9 cellular contexts compared by ENCODE assay signal in genomic region chrX:78199851-78200250, GRCh38.
DNase-seq lines count a peak whose midpoint lies in the region; ATAC-seq, FAIRE-seq and TF ChIP-seq lines count a peak whose summit lies in the region.
"Had no signal": no experiment of that assay in that cellular context is flagged by ENCODE, and none has a peak within 500 bp of the region (broad histone marks: within the 10 kb centered on the region; RNA-seq: fewer than 3 reads in every experiment).

No MANE protein-coding gene starts in this region.

- TF ChIP-seq POLR2A in endothelial cell of umbilical vein (IDR thresholded peaks at IDR 0.05; ENCODE audit: low read depth, low read length) (no peak), prostate gland (IDR thresholded peaks at IDR 0.05) (no peak)

- H3K27me3 ChIP-seq in Karpas-422 (ENCODE audit: low read length) (no peaks in the 10 kb centered on the region), endothelial cell of umbilical vein (ENCODE audit: control insufficient read depth in 2 of 2, insufficient read depth in 2 of 2, low read length in 2 of 2) (no peaks in the 10 kb centered on the region), prostate gland (replicated peaks; ENCODE audit: insufficient read depth) (no peaks in the 10 kb centered on the region)

- no peaks in the 10 kb centered on the region for H3K9me2 ChIP-seq in Karpas-422 (replicated peaks; ENCODE audit: insufficient read depth, low read length)

- peaks cover 0 to 4% (median 0%) of the 10 kb centered on the region in 7 donors for H3K9me3 Mint-ChIP-seq in CD14-positive monocyte
- H3K9me3 Mint-ChIP-seq: central memory CD8-positive, alpha-beta T cell had no signal

- H3K27ac ChIP-seq in Karpas-422 (ENCODE audit: low read length), result no peak overlapping the region
- H3K27ac ChIP-seq in endothelial cell of umbilical vein (ENCODE audit: insufficient read depth, low read depth, low read length), result no peak overlapping the region
- H3K27ac ChIP-seq in prostate gland, result no peak overlapping the region

- H3K4me3 Mint-ChIP-seq in CD14-positive monocyte, result no peak overlapping the region
- H3K4me3 Mint-ChIP-seq: central memory CD8-positive, alpha-beta T cell had no signal

- H2AFZ ChIP-seq in Karpas-422 (ENCODE audit: low read length) (no peak overlapping the region), endothelial cell of umbilical vein (ENCODE audit: low read depth, low read length) (no peak overlapping the region)

- H3K4me1 ChIP-seq in Karpas-422 (ENCODE audit: low read length) (no peaks in the 10 kb centered on the region), endothelial cell of umbilical vein (ENCODE audit: control insufficient read depth, extremely low read depth, insufficient read depth, low read length) (no peaks in the 10 kb centered on the region), prostate gland (replicated peaks) (no peaks in the 10 kb centered on the region)

- no peak overlapping the region for H3K4me2 ChIP-seq in Karpas-422 (ENCODE audit: low read depth, low read length, poor library complexity, severe bottlenecking)
- no peak overlapping the region for H3K4me2 ChIP-seq in endothelial cell of umbilical vein (ENCODE audit: insufficient read depth, low read length)

- H3K9ac ChIP-seq in Karpas-422 (ENCODE audit: low read length) (no peak overlapping the region), endothelial cell of umbilical vein (replicated peaks; ENCODE audit: extremely low read depth, insufficient read depth, low read length) (no peak overlapping the region)

- dilution Hi-C loops in endothelial cell of umbilical vein (cut with MboI; ENCODE audit: extremely low pct_ligation_motif_present, low sequenced_read_pairs), result no loop called here

- no peaks in the 10 kb centered on the region for H4K20me1 ChIP-seq in Karpas-422 (ENCODE audit: insufficient read depth, low read depth, low read length)
- no peaks in the 10 kb centered on the region for H4K20me1 ChIP-seq in endothelial cell of umbilical vein (replicated peaks; ENCODE audit: control insufficient read depth, extremely low read depth, insufficient read depth, low read length)

- TF ChIP-seq CTCF in CD14-positive monocyte (IDR thresholded peaks at IDR 0.05) (peak; percentile 30), endothelial cell of umbilical vein (IDR thresholded peaks at IDR 0.05; ENCODE audit: extremely low read depth in 1 of 2, insufficient read depth in 1 of 2, low read depth in 1 of 2, low read length in 2 of 2) (peak in 1 of 2 donors; percentile 21), prostate gland (IDR thresholded peaks at IDR 0.05) (no peak), omental fat pad (IDR thresholded peaks at IDR 0.05) (no peak)

- FAIRE-seq in endothelial cell of umbilical vein (lab: Jason Lieb, UNC), result no peak

- no peaks in the 10 kb centered on the region for H3K36me3 Mint-ChIP-seq in CD14-positive monocyte

- H3K9me1 ChIP-seq in endothelial cell of umbilical vein (replicated peaks; ENCODE audit: control insufficient read depth, extremely low read depth, insufficient read depth, low read length), result no peaks in the 10 kb centered on the region

- POLR2A ChIA-PET in endothelial cell of umbilical vein (lab: Charles Lee), result no interaction called here

- CTCF ChIA-PET in endothelial cell of umbilical vein (lab: Charles Lee), result interaction anchor here (0.5 to 1.3 kb wide), 5 partner anchors 16 to 1921 kb away, joined by 3 to 7 read pairs (median 3); partner anchors contain the start of gene TAF9B

- H3K79me2 ChIP-seq in Karpas-422 (ENCODE audit: low read length) (no peaks in the 10 kb centered on the region), endothelial cell of umbilical vein (ENCODE audit: control insufficient read depth, insufficient read depth, low read length) (no peaks in the 10 kb centered on the region)

- ATAC-seq in GM18508 (IDR thresholded peaks at IDR 0.05; ENCODE audit: insufficient read depth, unreplicated experiment) (peak; percentile 80), omental fat pad (ENCODE audit: low FRiP score) (no peak), Right ventricle myocardium inferior (no peak), HG03175 (IDR thresholded peaks at IDR 0.05; ENCODE audit: unreplicated experiment) (no peak)

- no peaks in the 10 kb centered on the region for H3K4me1 Mint-ChIP-seq in CD14-positive monocyte
- H3K4me1 Mint-ChIP-seq: central memory CD8-positive, alpha-beta T cell had no signal

- H3K27me3 Mint-ChIP-seq in CD14-positive monocyte (ENCODE audit: low read depth in 3 of 3), result peaks cover 0 to 2% (median 0%) of the 10 kb centered on the region in 3 donors

- intact Hi-C loops in CD14-positive monocyte (cut with micrococcal nuclease) (no loop called here), endothelial cell of umbilical vein (cut with micrococcal nuclease) (no loop called here), prostate gland (cut with DNase I) (no loop called here), Right ventricle myocardium inferior (cut with DNase I) (no loop called here)

- H3K4me3 ChIP-seq in Karpas-422 (ENCODE audit: low read length) (no peak overlapping the region), endothelial cell of umbilical vein (replicated peaks in 1 of 3; ENCODE audit: insufficient read depth in 1 of 3, low read depth in 1 of 3, low read length in 3 of 3) (no peak overlapping the region), prostate gland (no peak overlapping the region)

- no peak overlapping the region for H3K27ac Mint-ChIP-seq in CD14-positive monocyte

- H3K36me3 ChIP-seq in Karpas-422 (ENCODE audit: insufficient read depth, low read length) (no peaks in the 10 kb centered on the region), endothelial cell of umbilical vein (ENCODE audit: control insufficient read depth in 2 of 2, extremely low read depth in 1 of 2, insufficient read depth in 2 of 2, low read length in 2 of 2) (no peaks in the 10 kb centered on the region), prostate gland (no peaks in the 10 kb centered on the region)

- H3K9me3 ChIP-seq in Karpas-422 (ENCODE audit: low read length) (no peaks in the 10 kb centered on the region), endothelial cell of umbilical vein (replicated peaks; ENCODE audit: control insufficient read depth, insufficient read depth, low read length) (no peaks in the 10 kb centered on the region), prostate gland (no peaks in the 10 kb centered on the region)

- BruUV-seq in endothelial cell of umbilical vein (replicated peaks; lab: Mats Ljungman, UMichigan), result no TSS peak

- DNase-seq in CD14-positive monocyte (ENCODE audit: low spot score), result no peak
- DNase-seq in Karpas-422, result peak; percentile 71
- DNase-seq in endothelial cell of umbilical vein (ENCODE audit: low read depth, low spot score), result peak; percentile 21
- no peak for DNase-seq in prostate gland (ENCODE audit: low spot score)
- no peak for DNase-seq in omental fat pad (ENCODE audit: low spot score)
- no peak for DNase-seq in Right ventricle myocardium inferior (ENCODE audit: missing footprints)

TF ChIP-seq in endothelial cell of umbilical vein, 7 proteins besides CTCF, POLR2A, EP300 and RAD21:
- TF ChIP-seq EZH2 (IDR thresholded peaks at IDR 0.05; ENCODE audit: borderline replicate concordance, low read depth, low read length, severe bottlenecking) (no peak), POLR2AphosphoS5 (IDR thresholded peaks at IDR 0.05; ENCODE audit: insufficient read depth, low read depth, low read length) (no peak), FOS (IDR thresholded peaks at IDR 0.05; ENCODE audit: borderline replicate concordance, insufficient read depth, low read length) (no peak), JUN (IDR thresholded peaks at IDR 0.05; ENCODE audit: borderline replicate concordance, insufficient read depth, insufficient read length, low read depth) (no peak), GATA2 (IDR thresholded peaks at IDR 0.05; ENCODE audit: insufficient read depth, insufficient read length, low read depth, low read length) (no peak)
TF ChIP-seq in endothelial cell of umbilical vein: peak in this region for 0.

Comparison
In these comparisons a context has a peak if more than half of its experiments do, and no peak if none do; other contexts are left out.
1. DNase-seq: peak in Karpas-422 (single experiment) and endothelial cell of umbilical vein (single experiment); none in CD14-positive monocyte (single experiment), prostate gland (single experiment), omental fat pad (single experiment) and Right ventricle myocardium inferior (single experiment).